ENCODE assay signal across 1 cellular context in the genomic region with DNA sequence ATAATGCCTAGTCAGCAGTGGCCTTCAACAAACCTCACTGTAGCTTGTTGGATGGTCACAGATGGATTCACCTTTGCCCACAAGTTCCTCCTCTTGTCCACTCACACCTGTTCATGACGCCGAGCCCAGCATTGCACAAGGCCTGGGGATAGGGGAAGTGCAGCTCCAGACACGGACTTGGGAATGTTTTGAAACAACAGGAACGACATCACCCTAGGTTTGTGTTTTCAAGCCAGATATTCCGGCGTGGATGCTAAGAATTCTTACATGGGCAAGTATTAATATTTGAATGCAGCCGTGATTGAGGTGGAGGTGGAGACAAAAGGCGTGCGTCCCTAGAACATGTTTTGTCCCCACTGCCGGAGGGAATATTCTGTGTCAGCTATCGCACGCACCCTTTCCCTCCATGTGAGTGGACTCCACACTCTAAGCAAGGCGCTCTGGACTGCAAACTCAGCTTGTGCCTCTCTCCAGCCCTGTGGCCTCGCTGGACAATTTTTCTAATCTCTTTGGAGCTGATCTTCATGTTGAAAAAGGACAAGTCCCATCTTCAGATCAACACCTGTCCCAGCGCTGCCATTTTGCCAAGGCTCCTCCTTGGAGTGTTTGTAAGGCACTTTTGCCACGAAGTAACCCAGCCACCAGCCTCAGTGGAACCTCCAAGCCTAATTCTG.
TF ChIP-seq lines count a peak whose summit lies in the region.

No MANE protein-coding gene starts in this region.

TF ChIP-seq in HCT116, 20 proteins besides CTCF, POLR2A, EP300 and RAD21 (continued from another document):
- TF ChIP-seq REST (IDR thresholded peaks at IDR 0.05; ENCODE audit: low read depth) (no peak), ZFX (IDR thresholded peaks at IDR 0.05) (no peak), ELF1 (IDR thresholded peaks at IDR 0.05; ENCODE audit: borderline replicate concordance, low read depth) (no peak), EZH2 (IDR thresholded peaks at IDR 0.05) (no peak), EGR1 (IDR thresholded peaks at IDR 0.05; ENCODE audit: low read depth) (no peak), JUND (IDR thresholded peaks at IDR 0.05) (no peak), YY1 (IDR thresholded peaks at IDR 0.05; ENCODE audit: extremely low read depth, insufficient replicate concordance, low read depth, low read length) (no peak), CEBPB (IDR thresholded peaks at IDR 0.05; ENCODE audit: low read depth) (no peak), CBX3 (IDR thresholded peaks at IDR 0.05; ENCODE audit: low read depth) (no peak), POLR2AphosphoS5 (IDR thresholded peaks at IDR 0.05; ENCODE audit: low read depth, low read length) (no peak)
- TF ChIP-seq, protein P1, sequence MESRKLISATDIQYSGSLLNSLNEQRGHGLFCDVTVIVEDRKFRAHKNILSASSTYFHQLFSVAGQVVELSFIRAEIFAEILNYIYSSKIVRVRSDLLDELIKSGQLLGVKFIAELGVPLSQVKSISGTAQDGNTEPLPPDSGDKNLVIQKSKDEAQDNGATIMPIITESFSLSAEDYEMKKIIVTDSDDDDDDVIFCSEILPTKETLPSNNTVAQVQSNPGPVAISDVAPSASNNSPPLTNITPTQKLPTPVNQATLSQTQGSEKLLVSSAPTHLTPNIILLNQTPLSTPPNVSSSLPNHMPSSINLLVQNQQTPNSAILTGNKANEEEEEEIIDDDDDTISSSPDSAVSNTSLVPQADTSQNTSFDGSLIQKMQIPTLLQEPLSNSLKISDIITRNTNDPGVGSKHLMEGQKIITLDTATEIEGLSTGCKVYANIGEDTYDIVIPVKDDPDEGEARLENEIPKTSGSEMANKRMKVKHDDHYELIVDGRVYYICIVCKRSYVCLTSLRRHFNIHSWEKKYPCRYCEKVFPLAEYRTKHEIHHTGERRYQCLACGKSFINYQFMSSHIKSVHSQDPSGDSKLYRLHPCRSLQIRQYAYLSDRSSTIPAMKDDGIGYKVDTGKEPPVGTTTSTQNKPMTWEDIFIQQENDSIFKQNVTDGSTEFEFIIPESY (IDR thresholded peaks at IDR 0.05; ENCODE audit: extremely low read depth, insufficient replicate concordance, low read length) = no peak
